ENCODE assay signal across 21 cellular contexts in the genomic region with DNA sequence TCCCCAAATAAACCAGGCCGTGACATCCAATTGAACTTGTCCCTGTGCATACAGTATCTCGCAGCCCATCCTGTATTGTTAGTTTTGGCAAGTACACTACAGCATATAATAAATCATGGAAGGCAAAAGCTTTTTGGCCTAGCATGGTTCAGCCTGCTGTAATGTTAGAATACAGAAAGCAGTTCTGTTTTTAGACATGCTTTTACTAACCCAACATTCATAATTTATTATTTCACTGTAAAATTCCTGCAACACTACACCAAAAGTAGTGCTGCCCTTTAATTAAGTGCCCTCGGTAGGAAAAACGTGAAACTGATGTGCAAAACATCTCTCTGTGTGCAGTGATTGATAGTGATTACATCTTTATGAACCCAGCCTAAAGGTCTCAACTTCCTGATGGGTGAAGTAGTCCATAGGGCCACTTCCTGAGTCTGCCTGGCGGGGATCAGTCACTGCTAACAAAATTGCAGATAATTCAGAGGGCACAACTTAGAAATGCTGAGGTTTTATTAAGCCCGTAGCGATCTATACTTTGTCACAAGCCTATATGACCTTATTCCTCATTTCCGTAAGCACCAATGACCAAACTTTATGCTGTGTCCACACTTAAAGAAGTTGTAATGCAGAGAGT.
"Had no signal": no experiment of that assay in that cellular context is flagged by ENCODE, and none has a peak within 500 bp of the region (broad histone marks: within the 10 kb centered on the region; RNA-seq: fewer than 3 reads in every experiment).

No MANE protein-coding gene starts in this region.

- H3K9ac ChIP-seq: parathyroid adenoma had no signal

- H3K27ac ChIP-seq: dorsolateral prefrontal cortex, epithelial cell of prostate, lower lobe of right lung, parathyroid adenoma, tibial nerve, vagina had no signal

- H3K4me1 Mint-ChIP-seq: activated CD4-positive, alpha-beta T cell treated with anti-CD3 and anti-CD28 coated beads, Interleukin-2, amount 10 ng/mL, durations not matched to agents 24 days and 14 days; activated naive CD8-positive, alpha-beta T cell treated with anti-CD3 and anti-CD28 coated beads for 36 hours; activated T-helper 17 cell treated with anti-CD3 and anti-CD28 coated beads, Interleukin-2, amount 50 U/mL, for 72 hours; immature natural killer cell; T-cell had no signal

- H3K36me3 ChIP-seq: lower lobe of right lung, tibial nerve, vagina had no signal

- DNase-seq: activated CD4-positive, alpha-beta T cell treated with anti-CD3 and anti-CD28 coated beads, Interleukin-2, amount 10 ng/mL, durations not matched to agents 24 days and 14 days; activated CD8-positive, alpha-beta T cell treated with anti-CD3 and anti-CD28 coated beads for 36 hours; activated naive CD4-positive, alpha-beta T cell; activated naive CD8-positive, alpha-beta T cell treated with anti-CD3 and anti-CD28 coated beads for 36 hours; activated T-cell treated with anti-CD3 and anti-CD28 coated beads, Interleukin-2, amount 50 U/mL, for 1 hour; amniotic stem cell; dorsolateral prefrontal cortex; head of caudate nucleus; immature natural killer cell; lower lobe of right lung; stimulated activated CD4-positive, alpha-beta T cell treated with anti-CD3 and anti-CD28 coated beads, Interleukin-2, amount 100 ng/mL, for 24 hours; stimulated activated naive CD4-positive, alpha-beta T cell treated with Interleukin-2 at 50 U/mL for 16 hours; substantia nigra; T-cell had no signal

- H3K27ac Mint-ChIP-seq: activated CD4-positive, alpha-beta T cell treated with anti-CD3 and anti-CD28 coated beads, Interleukin-2, amount 10 ng/mL, durations not matched to agents 24 days and 14 days; activated CD8-positive, alpha-beta T cell treated with anti-CD3 and anti-CD28 coated beads for 36 hours; activated naive CD8-positive, alpha-beta T cell treated with anti-CD3 and anti-CD28 coated beads for 36 hours; activated T-helper 17 cell treated with anti-CD3 and anti-CD28 coated beads, Interleukin-2, amount 50 U/mL, for 72 hours; immature natural killer cell; natural killer cell treated with Interleukin-12 subunit alpha and Interleukin-12 subunit beta and Interleukin-15 and Interleukin-18, amount 100 ng/mL, for 72 hours; T-cell had no signal

- H3K9me3 Mint-ChIP-seq: activated CD4-positive, alpha-beta T cell treated with anti-CD3 and anti-CD28 coated beads, Interleukin-2, amount 10 ng/mL, durations not matched to agents 24 days and 14 days; activated CD8-positive, alpha-beta T cell treated with anti-CD3 and anti-CD28 coated beads for 36 hours; activated naive CD8-positive, alpha-beta T cell treated with anti-CD3 and anti-CD28 coated beads for 36 hours; activated T-helper 17 cell treated with anti-CD3 and anti-CD28 coated beads, Interleukin-2, amount 50 U/mL, for 72 hours; immature natural killer cell; natural killer cell treated with Interleukin-12 subunit alpha and Interleukin-12 subunit beta and Interleukin-15 and Interleukin-18, amount 100 ng/mL, for 72 hours; T-cell had no signal

- FAIRE-seq: frontal cortex had no signal

- H3K4me3 Mint-ChIP-seq: activated CD4-positive, alpha-beta T cell treated with anti-CD3 and anti-CD28 coated beads, Interleukin-2, amount 10 ng/mL, durations not matched to agents 24 days and 14 days; activated CD8-positive, alpha-beta T cell treated with anti-CD3 and anti-CD28 coated beads for 36 hours; activated naive CD8-positive, alpha-beta T cell treated with anti-CD3 and anti-CD28 coated beads for 36 hours; activated T-helper 17 cell treated with anti-CD3 and anti-CD28 coated beads, Interleukin-2, amount 50 U/mL, for 72 hours; immature natural killer cell; natural killer cell treated with Interleukin-12 subunit alpha and Interleukin-12 subunit beta and Interleukin-15 and Interleukin-18, amount 100 ng/mL, for 72 hours; T-cell had no signal

- H3K4me3 ChIP-seq: dorsolateral prefrontal cortex, lower lobe of right lung, tibial nerve, vagina had no signal

- H3K27me3 ChIP-seq: dorsolateral prefrontal cortex, tibial nerve, vagina had no signal

- H3K79me2 ChIP-seq: parathyroid adenoma had no signal

- H3K9me3 ChIP-seq: lower lobe of right lung, tibial nerve, vagina had no signal

- H2AFZ ChIP-seq: parathyroid adenoma had no signal

- H3K4me1 ChIP-seq: lower lobe of right lung, parathyroid adenoma, tibial nerve, vagina had no signal

- H3K27me3 Mint-ChIP-seq: activated CD4-positive, alpha-beta T cell treated with anti-CD3 and anti-CD28 coated beads, Interleukin-2, amount 10 ng/mL, durations not matched to agents 24 days and 14 days; activated CD8-positive, alpha-beta T cell treated with anti-CD3 and anti-CD28 coated beads for 36 hours; activated naive CD8-positive, alpha-beta T cell treated with anti-CD3 and anti-CD28 coated beads for 36 hours; activated T-helper 17 cell treated with anti-CD3 and anti-CD28 coated beads, Interleukin-2, amount 50 U/mL, for 72 hours; natural killer cell treated with Interleukin-12 subunit alpha and Interleukin-12 subunit beta and Interleukin-15 and Interleukin-18, amount 100 ng/mL, for 72 hours; T-cell had no signal
